Comparison of ENCODE assay signal across 17 cellular contexts in the genomic region with DNA sequence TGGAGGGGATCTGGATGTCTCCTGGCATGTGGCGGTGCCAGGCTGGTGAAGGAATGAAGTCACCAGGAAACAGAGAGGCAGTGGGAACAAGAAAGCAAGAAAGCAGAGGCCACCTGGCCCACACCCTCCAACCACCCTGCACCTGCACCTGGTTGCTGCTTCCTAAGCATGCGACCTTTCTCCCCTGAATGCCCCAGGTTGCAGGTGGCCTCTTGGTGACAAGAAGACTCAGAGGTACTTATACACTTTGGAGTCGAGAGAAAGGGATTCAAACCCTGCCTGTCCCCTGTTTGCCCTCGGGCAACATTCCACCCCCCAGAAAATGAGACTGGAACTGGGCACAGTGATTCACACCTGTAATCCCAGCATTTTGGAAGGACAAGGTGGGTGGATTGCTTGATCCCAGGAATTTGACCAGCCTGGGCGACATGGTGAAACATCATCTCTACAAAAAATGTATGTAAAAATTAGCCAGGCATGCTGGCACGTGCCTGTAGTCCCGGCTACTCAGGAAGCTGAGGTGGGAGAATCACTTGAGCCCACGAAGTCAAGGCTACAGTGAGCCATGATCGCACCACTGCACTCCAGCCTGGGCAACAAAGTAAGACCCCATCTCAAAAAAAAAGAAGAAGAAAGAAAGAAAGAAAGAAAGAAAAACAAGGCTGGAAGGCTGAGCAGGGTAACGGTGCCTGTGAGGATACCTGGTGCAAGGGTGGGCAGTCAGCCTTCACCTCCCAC. TPM values are rescaled to one million over a fixed set of nuclear protein-coding genes. Genes with fewer than 3 reads are reported as not detected.
A peak's percentile ranks its signal among the peaks of the same experiment; 100 is the strongest.
DNase-seq lines count a peak whose midpoint lies in the region; ATAC-seq and TF ChIP-seq lines count a peak whose summit lies in the region.
"Had no signal": no experiment of that assay in that cellular context is flagged by ENCODE, and none has a peak within 500 bp of the region (broad histone marks: within the 10 kb centered on the region; RNA-seq: fewer than 3 reads in every experiment).

No MANE protein-coding gene starts in this region.

- H3K4me1 Mint-ChIP-seq in GM23338: peaks cover 56% of the 10 kb centered on the region

- H4K20me1 ChIP-seq in GM23338 (replicated peaks; ENCODE audit: insufficient read depth) (no peaks in the 10 kb centered on the region), osteoblast (ENCODE audit: insufficient read depth, low read length) (no peaks in the 10 kb centered on the region)

- H3K9ac ChIP-seq in NT2/D1 (ENCODE audit: insufficient read length, low read depth): peak overlapping the region; percentile 42

- H3K4me1 ChIP-seq in GM23338 (ENCODE audit: insufficient read depth): peaks cover 46% of the 10 kb centered on the region
- H3K4me1 ChIP-seq in NT2/D1 (ENCODE audit: insufficient read depth, insufficient read length): peaks cover 26% of the 10 kb centered on the region
- H3K4me1 ChIP-seq in osteoblast (ENCODE audit: insufficient read depth, low read length): no peaks in the 10 kb centered on the region
- H3K4me1 ChIP-seq: Peyer's patch had no signal

- H3F3A ChIP-seq in GM23338 (replicated peaks; ENCODE audit: low read depth): peaks cover 4% of the 10 kb centered on the region; the same call in 1 of the 2 replicates

- peaks cover 8% of the 10 kb centered on the region; the same call in 1 of the 2 replicates for H3K9me3 ChIP-seq in NT2/D1 (ENCODE audit: insufficient read depth, low read length)
- no peaks in the 10 kb centered on the region for H3K9me3 ChIP-seq in iPS-18c (ENCODE audit: control insufficient read depth, insufficient read depth, low read length)
- H3K9me3 ChIP-seq in osteoblast (ENCODE audit: low read depth, low read length): no peaks in the 10 kb centered on the region
- H3K9me3 ChIP-seq: Peyer's patch had no signal

- ATAC-seq in GM23338 (peak; percentile 4; the same call in 2 of the 3 replicates), GM19395 (IDR thresholded peaks at IDR 0.05; ENCODE audit: unreplicated experiment) (no peak)

- TF ChIP-seq CTCF in GM23338 (conservative IDR thresholded peaks at IDR 0.05; ENCODE audit: low read depth in 2 of 2): no peak
- no peak for TF ChIP-seq CTCF in osteoblast (IDR thresholded peaks at IDR 0.05; ENCODE audit: extremely low read depth, low read depth, low read length)

- peaks cover 37% of the 10 kb centered on the region for H3K27me3 Mint-ChIP-seq in GM23338 (ENCODE audit: insufficient read depth, low read depth, poor library complexity)

- 0 out of 2 replicates have a peak, but pooled peaks cover under 1% of the 10 kb centered on the region for H3K9me2 ChIP-seq in GM23338 (ENCODE audit: insufficient read depth)

- H3K36me3 ChIP-seq in GM23338 (ENCODE audit: insufficient read depth): no peaks in the 10 kb centered on the region
- H3K36me3 ChIP-seq in NT2/D1 (ENCODE audit: insufficient read depth, insufficient read length, low read length): no peaks in the 10 kb centered on the region
- no peaks in the 10 kb centered on the region for H3K36me3 ChIP-seq in osteoblast (ENCODE audit: insufficient read depth, low read length)
- H3K36me3 ChIP-seq: Peyer's patch had no signal

- H3K27ac ChIP-seq in GM23338 (ENCODE audit: low read depth): peak overlapping the region; percentile 55; the same call in 1 of the 2 replicates
- H3K27ac ChIP-seq in osteoblast (ENCODE audit: low read depth, low read length): no peak overlapping the region
- H3K27ac ChIP-seq: Peyer's patch, SK-N-MC had no signal

- H2AFZ ChIP-seq in GM23338: no peak overlapping the region
- H2AFZ ChIP-seq in osteoblast (ENCODE audit: low read length): no peak overlapping the region

- no peak for DNase-seq in GM23338 (ENCODE audit: low spot score)
- no peak for DNase-seq in NT2/D1 (ENCODE audit: low read depth, low spot score)
- peak; percentile 3 for DNase-seq in osteoblast (ENCODE audit: insufficient read length, low spot score, missing footprints)
- no peak for DNase-seq in NCI-H2029 (lab: John Stamatoyannopoulos, UW)
- DNase-seq in T-helper 2 cell: no peak
- DNase-seq: DMS79 treated with DMSO at 0.1 percent for 48 hours, GDM1, IMR-90, Karpas-422, NCI-H1105 treated with DMSO at 0.1 percent for 48 hours, NCI-H187 treated with DMSO at 0.1 percent for 48 hours, NCI-H510A, Peyer's patch, Right ventricle myocardium superior had no signal

- peaks cover 14% of the 10 kb centered on the region for H3K9me3 Mint-ChIP-seq in GM23338

- peaks cover 5% of the 10 kb centered on the region; the same call in 1 of the 2 replicates for H3K27me3 ChIP-seq in GM23338 (ENCODE audit: insufficient read depth)
- H3K27me3 ChIP-seq in NT2/D1 (ENCODE audit: insufficient read depth, insufficient read length): no peaks in the 10 kb centered on the region
- H3K27me3 ChIP-seq in osteoblast (ENCODE audit: insufficient read depth, low read length): peaks cover 30% of the 10 kb centered on the region
- H3K27me3 ChIP-seq: Peyer's patch had no signal

- H3K4me3 ChIP-seq in GM23338 (peak overlapping the region; percentile 37; the same call in 1 of the 2 replicates), NT2/D1 (ENCODE audit: insufficient read length, low read depth) (no peak overlapping the region), iPS-18c (ENCODE audit: insufficient read depth, low read depth, low read length) (peak overlapping the region; percentile 10; the same call in 1 of the 2 replicates), osteoblast (ENCODE audit: insufficient read depth, low read length) (no peak overlapping the region)
- H3K4me3 ChIP-seq: Peyer's patch, SK-N-MC had no signal

- peak overlapping the region; percentile 76 for H3K4me2 ChIP-seq in GM23338
- no peak overlapping the region for H3K4me2 ChIP-seq in osteoblast (ENCODE audit: insufficient read depth, low read length)

- peak overlapping the region; percentile 13; the same call in 1 of the 2 replicates for H3K27ac Mint-ChIP-seq in GM23338

- peak overlapping the region; percentile 47; the same call in 1 of the 3 replicates for H3K4me3 Mint-ChIP-seq in GM23338

- H3K79me2 ChIP-seq in GM23338 (replicated peaks; ENCODE audit: insufficient read depth): no peaks in the 10 kb centered on the region
- H3K79me2 ChIP-seq in osteoblast (ENCODE audit: insufficient read depth, low read length): no peaks in the 10 kb centered on the region

- H3K36me3 Mint-ChIP-seq in GM23338 (ENCODE audit: low read depth): peaks cover 12% of the 10 kb centered on the region

TF ChIP-seq in GM23338, 12 proteins besides CTCF, POLR2A, EP300 and RAD21:
- TF ChIP-seq JUNB (IDR thresholded peaks at IDR 0.05; ENCODE audit: unreplicated experiment): no peak

RNA-seq across cellular contexts. Expression of a gene that starts 34.6 kb away (rescaled TPM):
- 16.2 and 16.6 TPM in 2 replicates for total RNA-seq in GM23338 (2014; rRNA removed; shearing (Covaris generic))
- polyA plus RNA-seq in GM23338 (2016; fragmentation: Nextera tagmentation; extraction: Ambion mirVana): 8.6 and 10.1 TPM in 2 replicates
- 6.2 and 6.5 TPM in 2 replicates for total RNA-seq in osteoblast

Comparison
In these comparisons a context has a peak if more than half of its experiments do, and no peak if none do; other contexts are left out.
1. H3K4me3 ChIP-seq: peak in GM23338 (single experiment) and iPS-18c (single experiment); none in NT2/D1 (single experiment) and osteoblast (single experiment).